Comparison of ENCODE assay signal across 16 cellular contexts in genomic region chr12:10623131-10623530, GRCh38. TPM values are rescaled to one million over a fixed set of nuclear protein-coding genes. Genes with fewer than 3 reads are reported as not detected.
"Had no signal": no experiment of that assay in that cellular context is flagged by ENCODE, and none has a peak within 500 bp of the region (broad histone marks: within the 10 kb centered on the region; RNA-seq: fewer than 3 reads in every experiment).

No MANE protein-coding gene starts in this region.

- DNase-seq: cortex of kidney; dorsolateral prefrontal cortex; effector CD8-positive, alpha-beta T cell; heart left ventricle; hippocampal formation; kidney glomerular epithelial cell; mesendoderm; naive B cell; sigmoid colon; small intestine; stimulated activated CD4-positive, alpha-beta T cell treated with anti-CD3 and anti-CD28 coated beads, Interleukin-12 subunit alpha, Interleukin-12 subunit beta, amount 100 ng/mL, for 4 hours; stimulated activated naive CD4-positive, alpha-beta T cell; stomach; substantia nigra; trophoblast cell had no signal

- H3K4me1 ChIP-seq: heart left ventricle, sigmoid colon, stomach had no signal

- H3K27ac ChIP-seq: dorsolateral prefrontal cortex, heart left ventricle, sigmoid colon, stomach, thoracic aorta had no signal

- H3K27me3 ChIP-seq: sigmoid colon, stomach had no signal

- H3K9me3 ChIP-seq: heart left ventricle, sigmoid colon, stomach, thoracic aorta had no signal

- H3K36me3 ChIP-seq: heart left ventricle, sigmoid colon, thoracic aorta had no signal

- H3K4me3 ChIP-seq: dorsolateral prefrontal cortex, heart left ventricle, sigmoid colon, stomach, thoracic aorta had no signal

RNA-seq across cellular contexts. Expression of gene STYK1, which starts 50.7 kb away (rescaled TPM):
- total RNA-seq: thoracic aorta had no signal
